8 cellular contexts compared by ENCODE assay signal in the genomic region with DNA sequence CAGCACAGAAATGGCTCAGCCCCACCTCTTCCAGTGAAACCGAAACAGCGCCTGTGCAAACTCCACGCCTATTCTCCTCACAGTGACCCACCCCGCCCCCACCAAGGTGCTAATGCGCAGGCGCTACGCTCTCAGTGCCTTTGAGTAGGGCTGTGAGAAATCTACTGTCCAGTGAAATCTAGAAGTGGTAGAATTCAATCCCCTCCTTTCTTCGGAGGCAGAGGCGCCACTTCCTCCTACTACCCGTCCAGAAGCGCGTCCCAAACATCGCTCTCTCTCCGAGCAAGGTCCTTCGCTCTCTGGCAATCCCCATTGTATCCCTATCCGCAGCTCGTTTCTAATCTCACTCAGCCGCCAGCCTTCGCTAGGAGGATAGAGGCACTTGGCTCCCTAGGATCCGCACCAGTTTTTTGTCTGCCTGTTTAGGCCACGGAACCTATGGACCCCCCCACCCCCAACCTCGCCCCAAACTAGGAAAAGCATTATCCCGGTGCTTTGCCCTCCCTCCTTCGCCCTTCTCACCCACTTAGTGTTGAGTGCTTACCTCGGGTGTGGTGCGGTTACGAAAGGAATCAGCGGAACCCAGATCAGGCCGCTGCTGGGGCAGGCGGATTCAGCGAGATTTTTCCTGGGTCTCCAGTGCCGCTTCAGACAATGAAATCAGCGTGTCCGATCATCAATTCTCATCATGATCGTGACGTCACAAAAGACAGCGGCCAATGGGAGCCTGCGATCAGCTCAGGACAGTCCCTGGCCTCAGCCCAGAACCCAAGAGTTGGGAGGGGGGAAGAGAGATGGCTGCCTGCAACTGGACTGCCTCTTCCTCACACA.
A peak's percentile ranks its signal among the peaks of the same experiment; 100 is the strongest.
DNase-seq lines count a peak whose midpoint lies in the region; ATAC-seq and TF ChIP-seq lines count a peak whose summit lies in the region.

A gene with protein sequence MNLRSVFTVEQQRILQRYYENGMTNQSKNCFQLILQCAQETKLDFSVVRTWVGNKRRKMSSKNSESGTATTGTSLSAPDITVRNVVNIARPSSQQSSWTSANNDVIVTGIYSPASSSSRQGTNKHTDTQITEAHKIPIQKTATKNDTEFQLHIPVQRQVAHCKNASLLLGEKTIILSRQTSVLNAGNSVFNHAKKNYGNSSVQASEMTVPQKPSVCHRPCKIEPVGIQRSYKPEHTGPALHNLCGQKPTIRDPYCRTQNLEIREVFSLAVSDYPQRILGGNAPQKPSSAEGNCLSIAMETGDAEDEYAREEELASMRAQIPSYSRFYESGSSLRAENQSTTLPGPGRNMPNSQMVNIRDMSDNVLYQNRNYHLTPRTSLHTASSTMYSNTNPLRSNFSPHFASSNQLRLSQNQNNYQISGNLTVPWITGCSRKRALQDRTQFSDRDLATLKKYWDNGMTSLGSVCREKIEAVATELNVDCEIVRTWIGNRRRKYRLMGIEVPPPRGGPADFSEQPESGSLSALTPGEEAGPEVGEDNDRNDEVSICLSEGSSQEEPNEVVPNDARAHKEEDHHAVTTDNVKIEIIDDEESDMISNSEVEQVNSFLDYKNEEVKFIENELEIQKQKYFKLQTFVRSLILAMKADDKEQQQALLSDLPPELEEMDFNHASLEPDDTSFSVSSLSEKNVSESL (minus strand): TSS at position 656 of the 831 bp plus-strand sequence. CDS start 27,056 bp downstream, outside the sequence.

- H3K4me3 ChIP-seq in cardiac fibroblast (replicated peaks in 1 of 2; ENCODE audit: low read depth in 2 of 2, low read length in 2 of 2) (peak within 1 kb of the TSS; percentile 69), skin epidermis (peak within 1 kb of the TSS; percentile 24 to 54 (median 44))

- CTCF ChIA-PET in GM10248 (lab: Yijun Ruan, JAX) = no interaction called here

- ATAC-seq in HG02678 (IDR thresholded peaks at IDR 0.05; ENCODE audit: unreplicated experiment) = peak; percentile 91

- TF ChIP-seq CTCF in GM10248 (IDR thresholded peaks at IDR 0.05; ENCODE audit: control extremely low read depth, extremely low read depth, low read depth, missing control alignments) (no peak), cardiac fibroblast (IDR thresholded peaks at IDR 0.05; ENCODE audit: low read depth, low read length) (no peak)

- peak; percentile 26 for DNase-seq in GM10248 (ENCODE audit: extremely low spot score)
- DNase-seq in NCI-H2081 (lab: John Stamatoyannopoulos, UW) = peak; percentile 85 to 89
- peak; percentile 0 to 12 (median 4) for DNase-seq in activated CD4-positive, CD25-positive, alpha-beta regulatory T cell (lab: John Stamatoyannopoulos, UW)
- peak; percentile 88 to 90 for DNase-seq in cardiac fibroblast (ENCODE audit: low read depth in 2 of 2)
- peak; percentile 66 for DNase-seq in inferior parietal cortex (ENCODE audit: extremely low spot score)
- no peak for DNase-seq in KG1 (lab: John Stamatoyannopoulos, UW)

- H3K27ac ChIP-seq in skin epidermis = peak within 1 kb of the TSS in 20 of 21 experiments; percentile 31 to 89 (median 78)

- POLR2A ChIA-PET in GM10248 (lab: Yijun Ruan, JAX) = no interaction called here
